19 cellular contexts compared by ENCODE assay signal in genomic region chr7:33590902-33591301, GRCh38.
DNase-seq lines count a peak whose midpoint lies in the region; ATAC-seq and TF ChIP-seq lines count a peak whose summit lies in the region.
"Had no signal": no experiment of that assay in that cellular context is flagged by ENCODE, and none has a peak within 500 bp of the region (broad histone marks: within the 10 kb centered on the region; RNA-seq: fewer than 3 reads in every experiment).

No MANE protein-coding gene starts in this region.

- POLR2A ChIA-PET in RWPE1 (lab: Yijun Ruan, JAX; ENCODE audit: low non-redundant PET), result no interaction called here
- POLR2A ChIA-PET in GM10248 (lab: Yijun Ruan, JAX), result no interaction called here

- no peak overlapping the region for H3K27ac ChIP-seq in RWPE1
- H3K27ac ChIP-seq: esophagus squamous epithelium, Peyer's patch had no signal

- CTCF ChIA-PET in RWPE1 (lab: Yijun Ruan, JAX) (interaction anchor here (0.6 kb wide), 2 partner anchors 9 to 13 kb away, joined by 4 read pairs; no protein-coding TSS in a partner anchor), GM10248 (lab: Yijun Ruan, JAX) (interaction anchor here (1.5 kb wide), 1 partner anchor 32 kb away, joined by 3 read pairs; no protein-coding TSS in a partner anchor)

- ATAC-seq in esophagus mucosa (no peak), GM21825 (IDR thresholded peaks at IDR 0.05; ENCODE audit: unreplicated experiment) (no peak)
- ATAC-seq: SK-N-SH treated with all-trans-retinoic acid at 6 μM for 48 hours had no signal

- H3K4me3 ChIP-seq in fibroblast of mammary gland (ENCODE audit: control insufficient read depth, low read depth, low read length) (no peak overlapping the region), skeletal muscle cell (ENCODE audit: low read depth, low read length) (no peak overlapping the region)
- H3K4me3 ChIP-seq: esophagus squamous epithelium, Peyer's patch had no signal

- TF ChIP-seq CTCF in RWPE1 (conservative IDR thresholded peaks at IDR 0.05; ENCODE audit: low read depth), result no peak
- TF ChIP-seq CTCF in fibroblast of mammary gland (conservative IDR thresholded peaks at IDR 0.05; ENCODE audit: control insufficient read depth, insufficient read depth, low read depth, low read length), result no peak
- no peak for TF ChIP-seq CTCF in GM10248 (IDR thresholded peaks at IDR 0.05; ENCODE audit: control extremely low read depth, extremely low read depth, low read depth, missing control alignments)

- DNase-seq in HCEC 1CT, result peak; percentile 70
- peak; percentile 23 for DNase-seq in RWPE1 (ENCODE audit: low spot score)
- DNase-seq in fibroblast of mammary gland (ENCODE audit: low read depth), result peak; percentile 44
- DNase-seq in skeletal muscle cell (ENCODE audit: low read depth), result peak; percentile 27
- DNase-seq in GM10248 (ENCODE audit: extremely low spot score), result no peak
- DNase-seq in NCI-H146 treated with DMSO at 0.1 percent for 48 hours (lab: John Stamatoyannopoulos, UW; ENCODE audit: unreplicated experiment), result no peak
- DNase-seq: activated B cell treated with CpG ODN at 0.5 μM for 24 hours; activated CD4-positive, alpha-beta memory T cell treated with anti-CD3 and anti-CD28 coated beads, Interleukin-2, amount 10 ng/mL, durations not matched to agents 7 days and 5 days; activated naive CD4-positive, alpha-beta T cell; BE2C; cerebellar nuclear complex; effector CD4-positive, alpha-beta T cell; esophagus squamous epithelium; NCI-H187; occipital lobe; Peyer's patch had no signal

Comparison
In these comparisons a context has a peak if more than half of its experiments do, and no peak if none do; other contexts are left out.
1. DNase-seq: peak in HCEC 1CT (single experiment), RWPE1 (single experiment), fibroblast of mammary gland (single experiment) and skeletal muscle cell (single experiment); none in GM10248 (single experiment) and NCI-H146 treated with DMSO at 0.1 percent for 48 hours (single experiment).